20 cellular contexts compared by ENCODE assay signal in genomic region chr20:32163951-32164350, GRCh38.
"Had no signal": no experiment of that assay in that cellular context is flagged by ENCODE, and none has a peak within 500 bp of the region (broad histone marks: within the 10 kb centered on the region; RNA-seq: fewer than 3 reads in every experiment).

No MANE protein-coding gene starts in this region.

- H3K9me3 ChIP-seq: left lung, lower lobe of right lung, right atrium auricular region, testis, transverse colon had no signal

- H3K4me1 ChIP-seq: left lung, lower lobe of right lung, right atrium auricular region, transverse colon had no signal

- H3K27me3 ChIP-seq: left lung, right atrium auricular region, testis, transverse colon had no signal

- H3K4me3 ChIP-seq: left lung, lower lobe of right lung, right atrium auricular region, testis, transverse colon had no signal

- ATAC-seq: left lung; lower lobe of right lung; naive thymus-derived CD8-positive, alpha-beta T cell; stimulated activated naive CD8-positive, alpha-beta T cell treated with anti-CD3 and anti-CD28 coated beads, Interleukin-15, Interleukin-2, amounts not matched to agents 100 U/mL and 50 U/mL, for 24 hours had no signal

- DNase-seq: activated CD4-positive, alpha-beta memory T cell treated with anti-CD3 and anti-CD28 coated beads for 36 hours; activated CD4-positive, alpha-beta T cell treated with anti-CD3 and anti-CD28 coated beads for 48 hours; activated CD4-positive, CD25-positive, alpha-beta regulatory T cell; activated CD8-positive, alpha-beta memory T cell treated with anti-CD3 and anti-CD28 coated beads, Interleukin-2, amount 50 U/mL, for 4 hours; activated gamma-delta T cell; activated T-cell treated with anti-CD3 and anti-CD28 coated beads, Interleukin-2, amount 50 U/mL, for 1 hour; anterior cingulate cortex; effector CD8-positive, alpha-beta T cell; left lung; lower lobe of right lung; mesenchymal stem cell; naive thymus-derived CD8-positive, alpha-beta T cell; nucleus accumbens; stimulated activated CD4-positive, alpha-beta T cell treated with anti-CD3 and anti-CD28 coated beads, Interleukin-2, amount 100 ng/mL, for 48 hours; stimulated activated naive CD8-positive, alpha-beta T cell treated with anti-CD3 and anti-CD28 coated beads, Interleukin-15, Interleukin-2, amounts not matched to agents 100 U/mL and 50 U/mL, for 24 hours; T-helper 2 cell; testis; transverse colon had no signal

- H3K27ac ChIP-seq: left lung, lower lobe of right lung, parathyroid adenoma, right atrium auricular region, transverse colon had no signal
